Comparison of ENCODE assay signal across 25 cellular contexts in genomic region chr9:91347370-91347769, GRCh38. TPM values are rescaled to one million over a fixed set of nuclear protein-coding genes. Genes with fewer than 3 reads are reported as not detected.
DNase-seq lines count a peak whose midpoint lies in the region; ATAC-seq and TF ChIP-seq lines count a peak whose summit lies in the region.
"Had no signal": no experiment of that assay in that cellular context is flagged by ENCODE, and none has a peak within 500 bp of the region (broad histone marks: within the 10 kb centered on the region; RNA-seq: fewer than 3 reads in every experiment).

No MANE protein-coding gene starts in this region.

- H3K9me3 Mint-ChIP-seq in T-helper 2 cell treated with Interferon-gamma antibody and Interleukin-4, amounts not matched to agents 5 μg/mL and 100 μg/mL, for 36 hours = no peaks in the 10 kb centered on the region
- peaks cover 3% of the 10 kb centered on the region for H3K9me3 Mint-ChIP-seq in stimulated activated memory B cell treated with anti-CD40 and anti-IgM and Interleukin-4, amounts not matched to agents 10 μg/mL and 1 μg/mL and 100 μg/mL, for 72 hours
- H3K9me3 Mint-ChIP-seq: CD8-positive, alpha-beta memory T cell had no signal

- no peak for ATAC-seq in PC-3
- ATAC-seq in stimulated activated memory B cell treated with anti-CD40 and anti-IgM and Interleukin-4, amounts not matched to agents 10 μg/mL and 1 μg/mL and 100 μg/mL, for 72 hours = no peak
- ATAC-seq in activated CD4-positive, CD25-positive, alpha-beta regulatory T cell treated with anti-CD3 and anti-CD28 coated beads, Interleukin-2, amount 50 U/mL, for 24 hours = no peak
- ATAC-seq: Panc1 had no signal

- H3K36me3 Mint-ChIP-seq in T-helper 2 cell treated with Interferon-gamma antibody and Interleukin-4, amounts not matched to agents 5 μg/mL and 100 μg/mL, for 36 hours (ENCODE audit: low read depth) = peaks cover 50% of the 10 kb centered on the region
- peaks cover 56% of the 10 kb centered on the region for H3K36me3 Mint-ChIP-seq in stimulated activated memory B cell treated with anti-CD40 and anti-IgM and Interleukin-4, amounts not matched to agents 10 μg/mL and 1 μg/mL and 100 μg/mL, for 72 hours

- H3K4me3 Mint-ChIP-seq in T-helper 2 cell treated with Interferon-gamma antibody and Interleukin-4, amounts not matched to agents 5 μg/mL and 100 μg/mL, for 36 hours = peak overlapping the region; percentile 13
- no peak overlapping the region for H3K4me3 Mint-ChIP-seq in stimulated activated memory B cell treated with anti-CD40 and anti-IgM and Interleukin-4, amounts not matched to agents 10 μg/mL and 1 μg/mL and 100 μg/mL, for 72 hours
- H3K4me3 Mint-ChIP-seq: B cell; CD14-positive monocyte; CD8-positive, alpha-beta memory T cell had no signal

- peaks cover 62% of the 10 kb centered on the region for H3K4me1 Mint-ChIP-seq in T-helper 2 cell treated with Interferon-gamma antibody and Interleukin-4, amounts not matched to agents 5 μg/mL and 100 μg/mL, for 36 hours (ENCODE audit: low read depth)
- H3K4me1 Mint-ChIP-seq in stimulated activated memory B cell treated with anti-CD40 and anti-IgM and Interleukin-4, amounts not matched to agents 10 μg/mL and 1 μg/mL and 100 μg/mL, for 72 hours = peaks cover 49% of the 10 kb centered on the region
- H3K4me1 Mint-ChIP-seq: CD14-positive monocyte had no signal

- H3K36me3 ChIP-seq in PC-3 (ENCODE audit: low read depth, low read length) = no peaks in the 10 kb centered on the region

- no peaks in the 10 kb centered on the region for H3K27me3 ChIP-seq in PC-3 (ENCODE audit: low read length)

- CTCF ChIA-PET in PC-3 (lab: Charles Lee) = no interaction called here

- no TSS peak for BruUV-seq in PC-3 (replicated peaks; lab: Mats Ljungman, UMichigan)

- POLR2A ChIA-PET in PC-3 (lab: Charles Lee; ENCODE audit: unreplicated experiment) = no interaction called here

- H3K27me3 Mint-ChIP-seq in T-helper 2 cell treated with Interferon-gamma antibody and Interleukin-4, amounts not matched to agents 5 μg/mL and 100 μg/mL, for 36 hours (ENCODE audit: low read depth) = no peaks in the 10 kb centered on the region
- H3K27me3 Mint-ChIP-seq in stimulated activated memory B cell treated with anti-CD40 and anti-IgM and Interleukin-4, amounts not matched to agents 10 μg/mL and 1 μg/mL and 100 μg/mL, for 72 hours = no peaks in the 10 kb centered on the region
- H3K27me3 Mint-ChIP-seq: B cell had no signal

- no peak overlapping the region for H2AFZ ChIP-seq in PC-3 (ENCODE audit: low read length)

- no peaks in the 10 kb centered on the region for H4K20me1 ChIP-seq in PC-3 (ENCODE audit: low read length)

- no peaks in the 10 kb centered on the region for H3K9me3 ChIP-seq in PC-3 (ENCODE audit: low read length)

- no peaks in the 10 kb centered on the region for H3F3A ChIP-seq in PC-3 (ENCODE audit: low read length, unreplicated experiment)

- H3K4me3 ChIP-seq in PC-3 (ENCODE audit: low read length) (no peak overlapping the region), fibroblast of villous mesenchyme (ENCODE audit: low read depth, low read length) (no peak overlapping the region)
- H3K4me3 ChIP-seq: GM12878 had no signal

- H3K9me2 ChIP-seq in PC-3 (replicated peaks; ENCODE audit: low read length) = no peaks in the 10 kb centered on the region

- peaks cover 40% of the 10 kb centered on the region for H3K4me1 ChIP-seq in PC-3 (ENCODE audit: insufficient read depth, low read length)

- H3K27ac ChIP-seq in PC-3 (ENCODE audit: low read length) = peak overlapping the region; percentile 79
- H3K27ac ChIP-seq: 22Rv1, RWPE1 had no signal

- TF ChIP-seq CTCF in PC-3 (conservative IDR thresholded peaks at IDR 0.05; ENCODE audit: low read depth, low read length) = no peak
- no peak for TF ChIP-seq CTCF in fibroblast of villous mesenchyme (IDR thresholded peaks at IDR 0.05; ENCODE audit: insufficient read depth, low read depth, low read length)

- no peak overlapping the region for H3K4me2 ChIP-seq in PC-3 (ENCODE audit: low read length)

- intact Hi-C loops in PC-3 (cut with micrococcal nuclease) (loop anchor here (5.0 to 10.0 kb wide), 2 partner anchors 260 to 353 kb away; no protein-coding TSS in a partner anchor), posterior cingulate gyrus (cut with DNase I) (no loop called here)

- peaks cover 11% of the 10 kb centered on the region for H3K79me2 ChIP-seq in PC-3 (ENCODE audit: low read length)

- H3K9ac ChIP-seq in PC-3 (ENCODE audit: low read length) = peak overlapping the region; percentile 41

- H3K27ac Mint-ChIP-seq in T-helper 2 cell treated with Interferon-gamma antibody and Interleukin-4, amounts not matched to agents 5 μg/mL and 100 μg/mL, for 36 hours = peak overlapping the region; percentile 23
- peak overlapping the region; percentile 51 for H3K27ac Mint-ChIP-seq in stimulated activated memory B cell treated with anti-CD40 and anti-IgM and Interleukin-4, amounts not matched to agents 10 μg/mL and 1 μg/mL and 100 μg/mL, for 72 hours
- H3K27ac Mint-ChIP-seq: B cell; CD8-positive, alpha-beta memory T cell had no signal

- no peak for DNase-seq in T-helper 2 cell treated with Interferon-gamma antibody and Interleukin-4, amounts not matched to agents 5 μg/mL and 100 μg/mL, for 36 hours (ENCODE audit: low spot score)
- no peak for DNase-seq in T-helper 2 cell
- DNase-seq in PC-3 = no peak
- DNase-seq in fibroblast of villous mesenchyme (ENCODE audit: low read depth) = peak; percentile 31
- no peak for DNase-seq in posterior cingulate gyrus
- DNase-seq in NCI-H146 (lab: John Stamatoyannopoulos, UW) = no peak
- DNase-seq: CD8-positive, alpha-beta memory T cell; DMS 273 treated with DMSO at 0.1 percent for 48 hours; DMS79; EL; GDM1; KBM-7; NCI-H1694; NCI-H2029 treated with DMSO at 0.1 percent for 48 hours; NCI-H446 treated with DMSO at 0.1 percent for 48 hours; NCI-H526; SHP77 treated with DMSO at 0.1 percent for 48 hours had no signal

RNA-seq across cellular contexts. Expression of gene AUH, which starts 14.3 kb away (rescaled TPM):
- total RNA-seq in PC-3 (2014; rRNA removed) (30.4 and 32.3 TPM in 2 replicates), fibroblast of villous mesenchyme (13.2 and 13.4 TPM in 2 replicates)
